Comparison of ENCODE assay signal across 13 cellular contexts in the genomic region with DNA sequence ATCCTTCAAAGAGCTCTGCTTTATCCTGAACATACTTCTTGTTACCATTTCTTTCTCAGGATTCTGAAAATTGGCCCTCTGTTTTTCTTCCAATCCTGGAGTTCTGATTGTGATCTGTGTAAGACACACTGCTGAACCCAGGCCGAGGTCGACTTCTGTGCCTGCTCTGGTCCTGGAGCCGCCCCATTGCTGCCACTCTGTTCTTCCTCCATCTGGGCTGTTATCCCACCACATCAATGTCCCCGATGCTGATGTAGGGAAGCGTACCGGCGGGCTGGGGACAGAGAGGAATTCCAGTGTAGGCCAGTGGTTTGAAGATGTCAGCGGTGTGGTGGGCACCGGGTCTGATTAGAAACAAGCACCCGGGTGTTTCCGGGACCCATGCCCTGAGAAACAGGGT.
DNase-seq lines count a peak whose midpoint lies in the region; ATAC-seq lines count a peak whose summit lies in the region.
"Had no signal": no experiment of that assay in that cellular context is flagged by ENCODE, and none has a peak within 500 bp of the region (broad histone marks: within the 10 kb centered on the region; RNA-seq: fewer than 3 reads in every experiment).

No MANE protein-coding gene starts in this region.

- ATAC-seq in GM18502 (IDR thresholded peaks at IDR 0.05; ENCODE audit: poor library complexity, unreplicated experiment): peak; percentile 22
- ATAC-seq in GM19395 (IDR thresholded peaks at IDR 0.05; ENCODE audit: unreplicated experiment): peak; percentile 16
- peak; percentile 1 for ATAC-seq in HG03064 (IDR thresholded peaks at IDR 0.05; ENCODE audit: low read depth, unreplicated experiment)
- no peak for ATAC-seq in effector memory CD8-positive, alpha-beta T cell (replicated peaks)
- ATAC-seq: Panc1 had no signal

- H3K27me3 Mint-ChIP-seq in effector memory CD8-positive, alpha-beta T cell: peaks cover 61 to 77% of the 10 kb centered on the region in 2 donors

- peaks cover 7% of the 10 kb centered on the region for H3K36me3 Mint-ChIP-seq in effector memory CD8-positive, alpha-beta T cell (ENCODE audit: insufficient read depth)

- H3K4me1 Mint-ChIP-seq in effector memory CD8-positive, alpha-beta T cell (ENCODE audit: low read depth in 2 of 2): peaks cover 30 to 47% of the 10 kb centered on the region in 2 donors

- H3K9me3 Mint-ChIP-seq in effector memory CD8-positive, alpha-beta T cell: no peaks in the 10 kb centered on the region
- H3K9me3 Mint-ChIP-seq: activated CD8-positive, alpha-beta T cell treated with anti-CD3 and anti-CD28 coated beads for 36 hours had no signal

- no peak for DNase-seq in effector memory CD8-positive, alpha-beta T cell
- no peak for DNase-seq in foreskin melanocyte
- no peak for DNase-seq in AG08396 (ENCODE audit: low spot score)
- DNase-seq in globus pallidus (ENCODE audit: low spot score): no peak
- DNase-seq: lower lobe of right lung, T1000, tibial artery had no signal

- peak overlapping the region; percentile 60 to 67 for H3K4me3 Mint-ChIP-seq in effector memory CD8-positive, alpha-beta T cell
- H3K4me3 Mint-ChIP-seq: activated CD8-positive, alpha-beta T cell treated with anti-CD3 and anti-CD28 coated beads for 36 hours had no signal

- H3K27ac Mint-ChIP-seq in effector memory CD8-positive, alpha-beta T cell: peak overlapping the region; percentile 74 to 85
- H3K27ac Mint-ChIP-seq: activated naive CD8-positive, alpha-beta T cell had no signal
